In genomic region chr9:21854594-21854993, GRCh38 we compare ENCODE assay signal across 15 cellular contexts. TPM values are rescaled to one million over a fixed set of nuclear protein-coding genes. Genes with fewer than 3 reads are reported as not detected.
DNase-seq lines count a peak whose midpoint lies in the region; ATAC-seq and TF ChIP-seq lines count a peak whose summit lies in the region.
"Had no signal": no experiment of that assay in that cellular context is flagged by ENCODE, and none has a peak within 500 bp of the region (broad histone marks: within the 10 kb centered on the region; RNA-seq: fewer than 3 reads in every experiment).

No MANE protein-coding gene starts in this region.

- H3K27ac ChIP-seq in PC-9 = peak overlapping the region; percentile 67
- H3K27ac ChIP-seq in mesendoderm (ENCODE audit: low read depth, low read length) = no peak overlapping the region
- H3K27ac ChIP-seq: uterus had no signal

- in situ Hi-C loops in Caki2 (cut with HindIII; ENCODE audit: low pct_unique_long_range_greater_than_20kb, low sequenced_read_pairs) = no loop called here

- H3K79me2 ChIP-seq in PC-9 (ENCODE audit: low read depth) = peaks cover 12% of the 10 kb centered on the region
- H3K79me2 ChIP-seq in mesendoderm (ENCODE audit: control insufficient read depth, insufficient read depth, low read length) = no peaks in the 10 kb centered on the region

- no peak overlapping the region for H3K4ac ChIP-seq in mesendoderm (ENCODE audit: low read depth, low read length)

- H3K18ac ChIP-seq in mesendoderm (ENCODE audit: low read length) = no peak overlapping the region

- H3F3A ChIP-seq in PC-9 (ENCODE audit: insufficient read depth, low read depth) = peaks cover 36% of the 10 kb centered on the region

- no peak overlapping the region for H3K56ac ChIP-seq in mesendoderm (ENCODE audit: low read length)

- H3K9me3 ChIP-seq in PC-9 (ENCODE audit: insufficient read depth, low read depth) = no peaks in the 10 kb centered on the region
- H3K9me3 ChIP-seq: uterus had no signal

- POLR2A ChIA-PET in PC-9 (lab: Charles Lee; ENCODE audit: unreplicated experiment) = interaction anchor here (0.7 to 1.2 kb wide), 3 partner anchors 174 to 387 kb away, joined by 5 to 11 read pairs (median 6); no protein-coding TSS in a partner anchor

- no peaks in the 10 kb centered on the region for H4K20me1 ChIP-seq in PC-9 (ENCODE audit: insufficient read depth)

- peaks cover 71% of the 10 kb centered on the region for H3K36me3 Mint-ChIP-seq in activated naive CD8-positive, alpha-beta T cell treated with anti-CD3 and anti-CD28 coated beads for 36 hours

- no peak overlapping the region for H3K9ac ChIP-seq in mesendoderm (ENCODE audit: low read length)

- WGBS in mesendoderm (ENCODE audit: extremely low coverage, insufficient coverage, low lambda C conversion rate) = no CpG with 5 or more reads among the region's 11 CpGs

- BruUV-seq in PC-9 (replicated peaks; lab: Mats Ljungman, UMichigan) = no TSS peak

- no peak for ATAC-seq in GM18873 (IDR thresholded peaks at IDR 0.05; ENCODE audit: low FRiP score, unreplicated experiment)
- ATAC-seq: naive thymus-derived CD8-positive, alpha-beta T cell had no signal

- intact Hi-C loops in PC-9 (cut with micrococcal nuclease; ENCODE audit: unreplicated experiment) = loop anchor here (1.0 kb wide), 3 partner anchors 9 to 385 kb away; no protein-coding TSS in a partner anchor

- no peak overlapping the region for H3K27ac Mint-ChIP-seq in activated naive CD8-positive, alpha-beta T cell treated with anti-CD3 and anti-CD28 coated beads for 36 hours
- H3K27ac Mint-ChIP-seq: activated naive CD8-positive, alpha-beta T cell treated with anti-CD3 and anti-CD28 coated beads, Interleukin-2, amount 10 ng/mL, durations not matched to agents 7 days and 5 days had no signal

- no peak for TF ChIP-seq CTCF in PC-9 (conservative IDR thresholded peaks at IDR 0.05)

- H3K4me1 ChIP-seq in PC-9 (replicated peaks; ENCODE audit: insufficient read depth) = peaks cover 30% of the 10 kb centered on the region
- no peaks in the 10 kb centered on the region for H3K4me1 ChIP-seq in mesendoderm (ENCODE audit: control insufficient read depth, low read depth, low read length)
- H3K4me1 ChIP-seq: uterus had no signal

- no peaks in the 10 kb centered on the region for H3K27me3 ChIP-seq in PC-9 (ENCODE audit: insufficient read depth, low read depth)
- H3K27me3 ChIP-seq in mesendoderm (ENCODE audit: insufficient read depth, low read length, poor library complexity) = no peaks in the 10 kb centered on the region
- H3K27me3 ChIP-seq: uterus had no signal

- CTCF ChIA-PET in PC-9 (lab: Charles Lee) = interaction anchor here (0.7 to 1.1 kb wide), 2 partner anchors 9 to 390 kb away, joined by 3 to 4 read pairs; no protein-coding TSS in a partner anchor

- no peaks in the 10 kb centered on the region for H3K9me3 Mint-ChIP-seq in activated naive CD8-positive, alpha-beta T cell treated with anti-CD3 and anti-CD28 coated beads for 36 hours
- H3K9me3 Mint-ChIP-seq: activated naive CD8-positive, alpha-beta T cell treated with anti-CD3 and anti-CD28 coated beads, Interleukin-2, amount 10 ng/mL, durations not matched to agents 7 days and 5 days had no signal

- H3K79me1 ChIP-seq in mesendoderm (ENCODE audit: low read length) = peaks cover 2% of the 10 kb centered on the region

- H4K5ac ChIP-seq in mesendoderm (ENCODE audit: low read length) = no peak overlapping the region

- peak; percentile 58 for DNase-seq in Caki2 (ENCODE audit: low read depth)
- peak; percentile 82 to 92 for DNase-seq in PC-9
- peak; percentile 38 for DNase-seq in fibroblast of peridontal ligament (ENCODE audit: extremely low read depth)
- peak; percentile 64 for DNase-seq in mesendoderm
- no peak for DNase-seq in activated CD4-positive, alpha-beta T cell treated with anti-CD3 and anti-CD28 coated beads, Interleukin-2, amount 50 U/mL, for 48 hours
- DNase-seq in activated naive CD8-positive, alpha-beta T cell treated with anti-CD3 and anti-CD28 coated beads for 36 hours = no peak
- no peak for DNase-seq in OCI-M1 (lab: John Stamatoyannopoulos, UW)
- DNase-seq: activated naive CD8-positive, alpha-beta T cell treated with anti-CD3 and anti-CD28 coated beads, Interleukin-2, amount 10 ng/mL, durations not matched to agents 7 days and 5 days; naive thymus-derived CD8-positive, alpha-beta T cell; NCI-H2081; stimulated activated CD4-positive, alpha-beta T cell treated with anti-CD3 and anti-CD28 coated beads, Interleukin-12 subunit alpha, Interleukin-12 subunit beta, amount 100 ng/mL, for 4 hours; T1000; uterus had no signal

- no peak overlapping the region for H4K8ac ChIP-seq in mesendoderm (ENCODE audit: low read depth, low read length)

- H3K4me3 Mint-ChIP-seq in activated naive CD8-positive, alpha-beta T cell treated with anti-CD3 and anti-CD28 coated beads for 36 hours = no peak overlapping the region
- H3K4me3 Mint-ChIP-seq: activated naive CD8-positive, alpha-beta T cell treated with anti-CD3 and anti-CD28 coated beads, Interleukin-2, amount 10 ng/mL, durations not matched to agents 7 days and 5 days; naive thymus-derived CD8-positive, alpha-beta T cell had no signal

- H3K4me2 ChIP-seq in PC-9 = peak overlapping the region; percentile 49; the same call in 1 of the 2 replicates
- H3K4me2 ChIP-seq in mesendoderm (ENCODE audit: low read length) = no peak overlapping the region

- H2AK5ac ChIP-seq in mesendoderm (ENCODE audit: low read length) = no peak overlapping the region

- H2BK120ac ChIP-seq in mesendoderm (ENCODE audit: low read depth, low read length) = no peak overlapping the region

- H2BK5ac ChIP-seq in mesendoderm (ENCODE audit: low read length) = no peak overlapping the region

- H3K36me3 ChIP-seq in PC-9 (ENCODE audit: low read depth) (peaks cover 28% of the 10 kb centered on the region), mesendoderm (ENCODE audit: control insufficient read depth, insufficient read depth, low read length) (peaks cover 15% of the 10 kb centered on the region)
- H3K36me3 ChIP-seq: uterus had no signal

- no peaks in the 10 kb centered on the region for H3K9me2 ChIP-seq in PC-9 (ENCODE audit: insufficient read depth)

- peaks cover 15% of the 10 kb centered on the region for H3K4me1 Mint-ChIP-seq in activated naive CD8-positive, alpha-beta T cell treated with anti-CD3 and anti-CD28 coated beads for 36 hours

- no peaks in the 10 kb centered on the region for H3K27me3 Mint-ChIP-seq in activated naive CD8-positive, alpha-beta T cell treated with anti-CD3 and anti-CD28 coated beads for 36 hours
- H3K27me3 Mint-ChIP-seq: activated naive CD8-positive, alpha-beta T cell treated with anti-CD3 and anti-CD28 coated beads, Interleukin-2, amount 10 ng/mL, durations not matched to agents 7 days and 5 days; naive thymus-derived CD8-positive, alpha-beta T cell had no signal

- H3K23ac ChIP-seq in mesendoderm (ENCODE audit: low read length) = no peak overlapping the region

- H3K4me3 ChIP-seq in PC-9 (peak overlapping the region; percentile 8; the same call in 1 of the 2 replicates), mesendoderm (ENCODE audit: low read length) (no peak overlapping the region)
- H3K4me3 ChIP-seq: uterus had no signal

- H2BK15ac ChIP-seq in mesendoderm (replicated peaks; ENCODE audit: low read depth) = no peak overlapping the region

- H2AFZ ChIP-seq in PC-9 = no peak overlapping the region

RNA-seq across cellular contexts. Expression of gene MTAP, which starts 52.2 kb away (rescaled TPM):
- total RNA-seq in Caki2 (2014; rRNA removed; shearing (Covaris generic); ENCODE audit: low replicate concordance) = 25.4 and 30.5 TPM in 2 replicates
- 44.1 and 46.1 TPM in 2 replicates for total RNA-seq in PC-9 (2021)
- 48.3 TPM for polyA plus RNA-seq in mesendoderm (2013, experiment 1 of 2)
- 51.0 TPM for polyA plus RNA-seq in mesendoderm (2013, experiment 2 of 2)
- 100 to 1,000 TPM in 1 of 2 experiments, 10 to 100 TPM in 1; 87.5 to 105 TPM for total RNA-seq in activated naive CD8-positive, alpha-beta T cell treated with anti-CD3 and anti-CD28 coated beads for 36 hours
- total RNA-seq: Daoy had no signal

Comparison
In these comparisons a context has a peak if more than half of its experiments do, and no peak if none do; other contexts are left out.
1. DNase-seq: peak in Caki2 (single experiment), PC-9 (2 of 2), fibroblast of peridontal ligament (single experiment) and mesendoderm (single experiment); none in activated CD4-positive, alpha-beta T cell treated with anti-CD3 and anti-CD28 coated beads, Interleukin-2, amount 50 U/mL, for 48 hours (0 of 2), activated naive CD8-positive, alpha-beta T cell treated with anti-CD3 and anti-CD28 coated beads for 36 hours (single experiment) and OCI-M1 (single experiment).